ENCODE assay signal across 7 cellular contexts in the genomic region with DNA sequence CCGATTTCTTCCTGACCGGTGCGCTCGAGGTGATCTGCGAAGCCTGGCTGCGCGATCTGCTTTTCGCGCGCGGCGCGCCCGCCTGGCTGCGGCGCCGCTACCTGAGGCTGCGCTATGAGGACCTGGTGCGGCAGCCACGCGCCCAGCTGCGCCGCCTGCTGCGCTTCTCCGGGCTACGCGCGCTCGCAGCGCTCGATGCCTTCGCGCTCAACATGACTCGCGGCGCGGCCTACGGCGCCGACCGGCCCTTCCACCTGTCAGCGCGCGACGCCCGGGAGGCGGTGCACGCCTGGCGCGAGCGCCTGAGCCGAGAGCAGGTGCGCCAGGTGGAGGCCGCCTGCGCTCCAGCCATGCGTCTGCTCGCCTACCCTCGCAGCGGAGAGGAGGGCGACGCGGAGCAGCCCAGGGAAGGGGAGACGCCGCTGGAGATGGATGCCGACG. TPM values are rescaled to one million over a fixed set of nuclear protein-coding genes. Genes with fewer than 3 reads are reported as not detected.
A peak's percentile ranks its signal among the peaks of the same experiment; 100 is the strongest.
DNase-seq lines count a peak whose midpoint lies in the region; ATAC-seq and TF ChIP-seq lines count a peak whose summit lies in the region.

No MANE protein-coding gene starts in this region.

- no peaks in the 10 kb centered on the region for H3K9me3 ChIP-seq in psoas muscle

- peak; percentile 33 to 91 (median 89) for DNase-seq in NCI-H1417 (lab: John Stamatoyannopoulos, UW)
- peak; percentile 62 for DNase-seq in activated CD8-positive, alpha-beta memory T cell treated with anti-CD3 and anti-CD28 coated beads for 24 hours
- peak; percentile 21 to 55 for DNase-seq in foreskin fibroblast
- DNase-seq in psoas muscle = peak in 1 of 2 donors; percentile 17
- DNase-seq in SKM-1 (lab: John Stamatoyannopoulos, UW; ENCODE audit: unreplicated experiment) = no peak

- no peaks in the 10 kb centered on the region for H3K4me1 ChIP-seq in psoas muscle

- no peak overlapping the region for H3K27ac ChIP-seq in psoas muscle

- 1 to 41% (median 3%) methylated on average over 8 to 66 of the region's 66 CpGs for WGBS in psoas muscle, 3 donors

- TF ChIP-seq CTCF in foreskin fibroblast (IDR thresholded peaks at IDR 0.05; ENCODE audit: low read depth, low read length) (no peak), psoas muscle (IDR thresholded peaks at IDR 0.05) (peak; percentile 5)

- no peaks in the 10 kb centered on the region for H3K36me3 ChIP-seq in psoas muscle (ENCODE audit: insufficient read depth in 1 of 2, low read depth in 1 of 2)

- peak overlapping the region; percentile 53 to 61 for H3K4me3 ChIP-seq in foreskin fibroblast (ENCODE audit: low read depth in 1 of 2, low read length in 2 of 2)
- H3K4me3 ChIP-seq in psoas muscle = peak overlapping the region; percentile 66

- peaks cover 0 to 51% (median 0%) of the 10 kb centered on the region in 3 donors for H3K27me3 ChIP-seq in psoas muscle (ENCODE audit: insufficient read depth in 3 of 3, low read length in 2 of 3)

- peak; percentile 26 for ATAC-seq in GM19035 (IDR thresholded peaks at IDR 0.05; ENCODE audit: unreplicated experiment)
- peak in 3 of 4 donors; percentile 7 to 33 (median 29) for ATAC-seq in psoas muscle
- ATAC-seq in HG03095 (IDR thresholded peaks at IDR 0.05; ENCODE audit: unreplicated experiment) = no peak

- intact Hi-C loops in psoas muscle (cut with DNase I) = loop anchor here in 1 of 2 donors (5.0 to 10.0 kb wide), 2 partner anchors 67 to 220 kb away; no protein-coding TSS in a partner anchor

RNA-seq across cellular contexts. Expression of gene CHST7, which starts 1.4 kb away (rescaled TPM):
- 1 to 10 TPM; 1.6 to 2.9 (median 2.2) TPM for total RNA-seq in psoas muscle
- polyA plus RNA-seq in psoas muscle = 1 to 10 TPM; 1.6 to 9.9 (median 1.6) TPM

RNA-seq across cellular contexts. Expression of gene ZNF674, which starts 29.7 kb away (rescaled TPM):
- total RNA-seq in psoas muscle = 1 to 10 TPM; 2.4 to 3.2 (median 2.5) TPM
- 1 to 10 TPM; 1.3 to 2.8 (median 1.5) TPM for polyA plus RNA-seq in psoas muscle
